Comparison of ENCODE assay signal across 3 cellular contexts in the genomic region with DNA sequence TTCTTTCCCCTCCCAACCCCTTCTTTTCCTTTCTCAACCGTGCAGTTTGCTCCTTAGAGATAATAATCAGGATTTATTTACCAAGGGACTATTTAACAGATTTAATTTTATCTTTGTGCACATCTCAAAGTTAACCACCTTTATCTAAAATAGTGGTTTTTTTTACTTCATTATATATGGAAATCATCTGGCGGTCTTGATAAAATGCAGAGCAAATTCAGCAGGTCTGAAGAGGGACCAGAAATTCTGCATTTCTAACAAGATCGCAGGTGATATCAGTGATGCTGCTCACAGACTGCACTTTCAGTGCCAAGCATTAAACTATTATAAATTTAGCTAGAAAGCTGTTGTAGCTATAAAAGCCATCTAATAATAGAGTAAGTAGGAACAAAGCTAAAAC.
TF ChIP-seq lines count a peak whose summit lies in the region.

No MANE protein-coding gene starts in this region.

TF ChIP-seq in SK-N-SH, 30 proteins besides CTCF, POLR2A, EP300 and RAD21 (continued from another document):
- TF ChIP-seq, protein P1, sequence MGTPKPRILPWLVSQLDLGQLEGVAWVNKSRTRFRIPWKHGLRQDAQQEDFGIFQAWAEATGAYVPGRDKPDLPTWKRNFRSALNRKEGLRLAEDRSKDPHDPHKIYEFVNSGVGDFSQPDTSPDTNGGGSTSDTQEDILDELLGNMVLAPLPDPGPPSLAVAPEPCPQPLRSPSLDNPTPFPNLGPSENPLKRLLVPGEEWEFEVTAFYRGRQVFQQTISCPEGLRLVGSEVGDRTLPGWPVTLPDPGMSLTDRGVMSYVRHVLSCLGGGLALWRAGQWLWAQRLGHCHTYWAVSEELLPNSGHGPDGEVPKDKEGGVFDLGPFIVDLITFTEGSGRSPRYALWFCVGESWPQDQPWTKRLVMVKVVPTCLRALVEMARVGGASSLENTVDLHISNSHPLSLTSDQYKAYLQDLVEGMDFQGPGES (IDR thresholded peaks at IDR 0.05; ENCODE audit: low read depth, low read length) = no peak
- TF ChIP-seq TCF12 (IDR thresholded peaks at IDR 0.05) (no peak), SIN3A (IDR thresholded peaks at IDR 0.05; ENCODE audit: borderline replicate concordance, low read depth, low read length) (no peak)

TF ChIP-seq in SK-N-SH treated with all-trans-retinoic acid at 6 μM for 48 hours, 23 proteins besides CTCF, POLR2A, EP300 and RAD21 (continued from another document):
- TF ChIP-seq TOX (CRISPR knock-in tag; IDR thresholded peaks at IDR 0.05; ENCODE audit: borderline replicate concordance) (no peak), TCF4 (CRISPR knock-in tag; IDR thresholded peaks at IDR 0.05; ENCODE audit: borderline replicate concordance) (no peak), GLIS3 (CRISPR knock-in tag; IDR thresholded peaks at IDR 0.05) (no peak), ESRRG (CRISPR knock-in tag; IDR thresholded peaks at IDR 0.05) (no peak), PPARA (CRISPR knock-in tag; IDR thresholded peaks at IDR 0.05; ENCODE audit: borderline replicate concordance) (no peak), OSR1 (CRISPR knock-in tag; IDR thresholded peaks at IDR 0.05) (no peak)
- TF ChIP-seq, protein P2, sequence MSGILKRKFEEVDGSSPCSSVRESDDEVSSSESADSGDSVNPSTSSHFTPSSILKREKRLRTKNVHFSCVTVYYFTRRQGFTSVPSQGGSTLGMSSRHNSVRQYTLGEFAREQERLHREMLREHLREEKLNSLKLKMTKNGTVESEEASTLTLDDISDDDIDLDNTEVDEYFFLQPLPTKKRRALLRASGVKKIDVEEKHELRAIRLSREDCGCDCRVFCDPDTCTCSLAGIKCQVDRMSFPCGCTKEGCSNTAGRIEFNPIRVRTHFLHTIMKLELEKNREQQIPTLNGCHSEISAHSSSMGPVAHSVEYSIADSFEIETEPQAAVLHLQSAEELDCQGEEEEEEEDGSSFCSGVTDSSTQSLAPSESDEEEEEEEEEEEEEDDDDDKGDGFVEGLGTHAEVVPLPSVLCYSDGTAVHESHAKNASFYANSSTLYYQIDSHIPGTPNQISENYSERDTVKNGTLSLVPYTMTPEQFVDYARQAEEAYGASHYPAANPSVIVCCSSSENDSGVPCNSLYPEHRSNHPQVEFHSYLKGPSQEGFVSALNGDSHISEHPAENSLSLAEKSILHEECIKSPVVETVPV (CRISPR knock-in tag; IDR thresholded peaks at IDR 0.05) = no peak
- TF ChIP-seq, protein P3, sequence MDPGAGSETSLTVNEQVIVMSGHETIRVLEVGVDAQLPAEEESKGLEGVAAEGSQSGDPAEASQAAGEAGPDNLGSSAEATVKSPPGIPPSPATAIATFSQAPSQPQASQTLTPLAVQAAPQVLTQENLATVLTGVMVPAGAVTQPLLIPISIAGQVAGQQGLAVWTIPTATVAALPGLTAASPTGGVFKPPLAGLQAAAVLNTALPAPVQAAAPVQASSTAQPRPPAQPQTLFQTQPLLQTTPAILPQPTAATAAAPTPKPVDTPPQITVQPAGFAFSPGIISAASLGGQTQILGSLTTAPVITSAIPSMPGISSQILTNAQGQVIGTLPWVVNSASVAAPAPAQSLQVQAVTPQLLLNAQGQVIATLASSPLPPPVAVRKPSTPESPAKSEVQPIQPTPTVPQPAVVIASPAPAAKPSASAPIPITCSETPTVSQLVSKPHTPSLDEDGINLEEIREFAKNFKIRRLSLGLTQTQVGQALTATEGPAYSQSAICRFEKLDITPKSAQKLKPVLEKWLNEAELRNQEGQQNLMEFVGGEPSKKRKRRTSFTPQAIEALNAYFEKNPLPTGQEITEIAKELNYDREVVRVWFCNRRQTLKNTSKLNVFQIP (CRISPR knock-in tag; IDR thresholded peaks at IDR 0.05; ENCODE audit: borderline replicate concordance, low read depth) = no peak
- TF ChIP-seq, protein P4, sequence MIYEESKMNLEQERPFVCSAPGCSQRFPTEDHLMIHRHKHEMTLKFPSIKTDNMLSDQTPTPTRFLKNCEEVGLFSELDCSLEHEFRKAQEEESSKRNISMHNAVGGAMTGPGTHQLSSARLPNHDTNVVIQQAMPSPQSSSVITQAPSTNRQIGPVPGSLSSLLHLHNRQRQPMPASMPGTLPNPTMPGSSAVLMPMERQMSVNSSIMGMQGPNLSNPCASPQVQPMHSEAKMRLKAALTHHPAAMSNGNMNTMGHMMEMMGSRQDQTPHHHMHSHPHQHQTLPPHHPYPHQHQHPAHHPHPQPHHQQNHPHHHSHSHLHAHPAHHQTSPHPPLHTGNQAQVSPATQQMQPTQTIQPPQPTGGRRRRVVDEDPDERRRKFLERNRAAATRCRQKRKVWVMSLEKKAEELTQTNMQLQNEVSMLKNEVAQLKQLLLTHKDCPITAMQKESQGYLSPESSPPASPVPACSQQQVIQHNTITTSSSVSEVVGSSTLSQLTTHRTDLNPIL (CRISPR knock-in tag; IDR thresholded peaks at IDR 0.05; ENCODE audit: low read depth) = no peak
- TF ChIP-seq, protein P5, sequence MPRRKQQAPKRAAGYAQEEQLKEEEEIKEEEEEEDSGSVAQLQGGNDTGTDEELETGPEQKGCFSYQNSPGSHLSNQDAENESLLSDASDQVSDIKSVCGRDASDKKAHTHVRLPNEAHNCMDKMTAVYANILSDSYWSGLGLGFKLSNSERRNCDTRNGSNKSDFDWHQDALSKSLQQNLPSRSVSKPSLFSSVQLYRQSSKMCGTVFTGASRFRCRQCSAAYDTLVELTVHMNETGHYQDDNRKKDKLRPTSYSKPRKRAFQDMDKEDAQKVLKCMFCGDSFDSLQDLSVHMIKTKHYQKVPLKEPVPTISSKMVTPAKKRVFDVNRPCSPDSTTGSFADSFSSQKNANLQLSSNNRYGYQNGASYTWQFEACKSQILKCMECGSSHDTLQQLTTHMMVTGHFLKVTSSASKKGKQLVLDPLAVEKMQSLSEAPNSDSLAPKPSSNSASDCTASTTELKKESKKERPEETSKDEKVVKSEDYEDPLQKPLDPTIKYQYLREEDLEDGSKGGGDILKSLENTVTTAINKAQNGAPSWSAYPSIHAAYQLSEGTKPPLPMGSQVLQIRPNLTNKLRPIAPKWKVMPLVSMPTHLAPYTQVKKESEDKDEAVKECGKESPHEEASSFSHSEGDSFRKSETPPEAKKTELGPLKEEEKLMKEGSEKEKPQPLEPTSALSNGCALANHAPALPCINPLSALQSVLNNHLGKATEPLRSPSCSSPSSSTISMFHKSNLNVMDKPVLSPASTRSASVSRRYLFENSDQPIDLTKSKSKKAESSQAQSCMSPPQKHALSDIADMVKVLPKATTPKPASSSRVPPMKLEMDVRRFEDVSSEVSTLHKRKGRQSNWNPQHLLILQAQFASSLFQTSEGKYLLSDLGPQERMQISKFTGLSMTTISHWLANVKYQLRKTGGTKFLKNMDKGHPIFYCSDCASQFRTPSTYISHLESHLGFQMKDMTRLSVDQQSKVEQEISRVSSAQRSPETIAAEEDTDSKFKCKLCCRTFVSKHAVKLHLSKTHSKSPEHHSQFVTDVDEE (CRISPR knock-in tag; IDR thresholded peaks at IDR 0.05) = no peak

TF ChIP-seq in endothelial cell of umbilical vein, 7 proteins besides CTCF, POLR2A, EP300 and RAD21 (continued from another document):
- TF ChIP-seq, protein P6, sequence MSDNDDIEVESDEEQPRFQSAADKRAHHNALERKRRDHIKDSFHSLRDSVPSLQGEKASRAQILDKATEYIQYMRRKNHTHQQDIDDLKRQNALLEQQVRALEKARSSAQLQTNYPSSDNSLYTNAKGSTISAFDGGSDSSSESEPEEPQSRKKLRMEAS (IDR thresholded peaks at IDR 0.05; ENCODE audit: insufficient read depth, insufficient read length) = no peak
- TF ChIP-seq EZH2 (IDR thresholded peaks at IDR 0.05; ENCODE audit: borderline replicate concordance, low read depth, low read length, severe bottlenecking) (no peak), GATA2 (IDR thresholded peaks at IDR 0.05; ENCODE audit: insufficient read depth, insufficient read length, low read depth, low read length) (no peak)
